In the genomic region with DNA sequence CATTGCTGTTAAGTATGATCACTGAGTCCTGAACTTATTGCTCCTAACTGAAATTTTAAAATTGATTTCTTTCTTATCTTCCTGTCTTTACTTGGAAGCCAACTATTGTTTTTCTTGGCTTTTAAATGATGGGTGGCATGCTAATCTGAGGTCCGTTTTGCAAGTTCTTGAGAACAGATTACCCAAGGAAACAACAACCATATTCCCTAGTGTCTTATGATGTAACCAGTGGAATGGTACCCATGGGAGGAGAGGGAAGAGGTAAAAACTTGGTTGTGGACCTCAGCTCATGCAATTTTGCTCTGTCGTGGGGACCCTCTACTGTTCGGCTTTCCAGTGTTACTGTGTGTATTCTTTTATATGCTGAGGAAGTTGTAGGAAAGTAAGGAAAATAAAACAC, we compare ENCODE assay signal across 30 cellular contexts.
DNase-seq lines count a peak whose midpoint lies in the region; ATAC-seq, FAIRE-seq and TF ChIP-seq lines count a peak whose summit lies in the region.
"Had no signal": no experiment of that assay in that cellular context is flagged by ENCODE, and none has a peak within 500 bp of the region (broad histone marks: within the 10 kb centered on the region; RNA-seq: fewer than 3 reads in every experiment).

No MANE protein-coding gene starts in this region.

- peak overlapping the region in 1 of 2 donors; percentile 24 for H3K27ac ChIP-seq in right atrium auricular region
- peak overlapping the region; percentile 21 to 83 for H3K27ac ChIP-seq in coronary artery
- peak overlapping the region in 3 of 4 donors; percentile 50 to 61 (median 59) for H3K27ac ChIP-seq in tibial nerve
- no peak overlapping the region for H3K27ac ChIP-seq in kidney (ENCODE audit: low read depth in 2 of 2, low read length in 2 of 2)
- H3K27ac ChIP-seq: parathyroid adenoma, VCaP had no signal

- peak in 1 of 2 donors; percentile 85 for TF ChIP-seq EP300 in tibial nerve (IDR thresholded peaks at IDR 0.05)

- no peaks in the 10 kb centered on the region for H3K27me3 Mint-ChIP-seq in osteocyte (ENCODE audit: unreplicated experiment)
- H3K27me3 Mint-ChIP-seq: activated naive CD4-positive, alpha-beta T cell treated with anti-CD3 and anti-CD28 coated beads, Interleukin-2, amount 50 U/mL, for 24 hours; activated T-helper 17 cell treated with anti-CD3 and anti-CD28 coated beads, Interleukin-2, amount 50 U/mL, for 72 hours; effector memory CD8-positive, alpha-beta T cell had no signal

- peaks cover 0 to 30% of the 10 kb centered on the region in 2 donors for H3K4me1 ChIP-seq in right atrium auricular region
- H3K4me1 ChIP-seq in tibial nerve, result peaks cover 0 to 26% (median 6%) of the 10 kb centered on the region in 4 donors
- peaks cover 0 to 2% of the 10 kb centered on the region in 2 donors for H3K4me1 ChIP-seq in kidney (ENCODE audit: control insufficient read depth in 1 of 2, insufficient read depth in 1 of 2, low read depth in 1 of 2, low read length in 2 of 2)
- H3K4me1 ChIP-seq: parathyroid adenoma had no signal

- peaks cover 62% of the 10 kb centered on the region for H3K4me1 Mint-ChIP-seq in osteocyte (ENCODE audit: unreplicated experiment)
- H3K4me1 Mint-ChIP-seq: activated naive CD4-positive, alpha-beta T cell treated with anti-CD3 and anti-CD28 coated beads, Interleukin-2, amount 50 U/mL, for 24 hours; activated T-helper 17 cell treated with anti-CD3 and anti-CD28 coated beads, Interleukin-2, amount 50 U/mL, for 72 hours; neural crest cell had no signal

- H3K4me3 Mint-ChIP-seq in osteocyte (ENCODE audit: unreplicated experiment), result no peak overlapping the region
- H3K4me3 Mint-ChIP-seq: activated naive CD4-positive, alpha-beta T cell treated with anti-CD3 and anti-CD28 coated beads, Interleukin-2, amount 50 U/mL, for 24 hours; activated T-helper 17 cell treated with anti-CD3 and anti-CD28 coated beads, Interleukin-2, amount 50 U/mL, for 72 hours; effector memory CD8-positive, alpha-beta T cell; neural crest cell had no signal

- peak; percentile 36 for ATAC-seq in Right ventricle myocardium inferior
- no peak for ATAC-seq in activated naive CD4-positive, alpha-beta T cell treated with anti-CD3 and anti-CD28 coated beads, Interleukin-2, amount 50 U/mL, for 72 hours
- ATAC-seq: activated T-helper 17 cell treated with anti-CD3 and anti-CD28 coated beads, Interleukin-2, amount 50 U/mL, for 72 hours; effector memory CD8-positive, alpha-beta T cell; Panc1 had no signal

- no peak for FAIRE-seq in kidney (lab: Jason Lieb, UNC)
- FAIRE-seq: bronchial epithelial cell had no signal

- 66 to 69% methylated on average over 3 of the region's 3 CpGs for WGBS in tibial nerve, 2 donors

- no peaks in the 10 kb centered on the region for H3K9me3 Mint-ChIP-seq in osteocyte (ENCODE audit: unreplicated experiment)
- H3K9me3 Mint-ChIP-seq in activated naive CD4-positive, alpha-beta T cell treated with anti-CD3 and anti-CD28 coated beads, Interleukin-2, amount 50 U/mL, for 72 hours, result peaks cover 4 to 7% of the 10 kb centered on the region in 2 donors
- H3K9me3 Mint-ChIP-seq: neural crest cell had no signal

- H3K4me3 ChIP-seq in right atrium auricular region, result no peak overlapping the region
- H3K4me3 ChIP-seq in coronary artery, result no peak overlapping the region
- no peak overlapping the region for H3K4me3 ChIP-seq in tibial nerve
- no peak overlapping the region for H3K4me3 ChIP-seq in kidney (ENCODE audit: low read length in 2 of 2)
- H3K4me3 ChIP-seq: stomach, upper lobe of left lung had no signal

- H3K9me3 ChIP-seq in right atrium auricular region (no peaks in the 10 kb centered on the region), tibial nerve (no peaks in the 10 kb centered on the region), kidney (ENCODE audit: control insufficient read depth in 1 of 2, low read length in 2 of 2) (no peaks in the 10 kb centered on the region)
- H3K9me3 ChIP-seq: stomach, upper lobe of left lung had no signal

- H3K36me3 ChIP-seq in right atrium auricular region, result no peaks in the 10 kb centered on the region
- no peaks in the 10 kb centered on the region for H3K36me3 ChIP-seq in tibial nerve
- no peaks in the 10 kb centered on the region for H3K36me3 ChIP-seq in kidney (ENCODE audit: control insufficient read depth in 1 of 2, insufficient read depth in 2 of 2, low read length in 2 of 2)
- H3K36me3 ChIP-seq: stomach, upper lobe of left lung had no signal

- TF ChIP-seq POLR2A in tibial nerve (IDR thresholded peaks at IDR 0.05), result no peak
- no peak for TF ChIP-seq POLR2A in erythroblast (IDR thresholded peaks at IDR 0.05; ENCODE audit: low read length)

- no peaks in the 10 kb centered on the region for H3K27me3 ChIP-seq in right atrium auricular region
- no peaks in the 10 kb centered on the region for H3K27me3 ChIP-seq in tibial nerve
- H3K27me3 ChIP-seq: stomach, upper lobe of left lung had no signal

- intact Hi-C loops in Right ventricle myocardium inferior (cut with DNase I), result no loop called here
- intact Hi-C loops in kidney (cut with DNase I), result no loop called here

- TF ChIP-seq CTCF in right atrium auricular region (IDR thresholded peaks at IDR 0.05), result no peak
- no peak for TF ChIP-seq CTCF in coronary artery (IDR thresholded peaks at IDR 0.05)
- TF ChIP-seq CTCF in osteocyte (IDR thresholded peaks at IDR 0.05), result no peak
- no peak for TF ChIP-seq CTCF in tibial nerve (IDR thresholded peaks at IDR 0.05)
- no peak for TF ChIP-seq CTCF in kidney (IDR thresholded peaks at IDR 0.05; ENCODE audit: borderline replicate concordance, extremely low read depth, insufficient read depth)

- no peaks in the 10 kb centered on the region for H3K36me3 Mint-ChIP-seq in osteocyte (ENCODE audit: unreplicated experiment)
- no peaks in the 10 kb centered on the region for H3K36me3 Mint-ChIP-seq in activated naive CD4-positive, alpha-beta T cell treated with anti-CD3 and anti-CD28 coated beads, Interleukin-2, amount 50 U/mL, for 72 hours
- H3K36me3 Mint-ChIP-seq: activated naive CD4-positive, alpha-beta T cell treated with anti-CD3 and anti-CD28 coated beads, Interleukin-2, amount 50 U/mL, for 24 hours had no signal

- peak overlapping the region; percentile 93 for H3K27ac Mint-ChIP-seq in osteocyte (ENCODE audit: unreplicated experiment)
- no peak overlapping the region for H3K27ac Mint-ChIP-seq in activated naive CD4-positive, alpha-beta T cell treated with anti-CD3 and anti-CD28 coated beads, Interleukin-2, amount 50 U/mL, for 72 hours
- H3K27ac Mint-ChIP-seq: activated naive CD4-positive, alpha-beta T cell treated with anti-CD3 and anti-CD28 coated beads, Interleukin-2, amount 50 U/mL, for 24 hours; activated T-helper 17 cell treated with anti-CD3 and anti-CD28 coated beads, Interleukin-2, amount 50 U/mL, for 72 hours; effector memory CD8-positive, alpha-beta T cell had no signal

- no peak overlapping the region for H3K9ac ChIP-seq in kidney (ENCODE audit: low read length in 2 of 2)
- H3K9ac ChIP-seq: parathyroid adenoma had no signal

- DNase-seq in Right ventricle myocardium inferior (ENCODE audit: missing footprints) (no peak), right atrium auricular region (ENCODE audit: low spot score) (no peak), coronary artery (ENCODE audit: low spot score) (no peak), osteocyte (ENCODE audit: extremely low spot score, unreplicated experiment) (no peak), tibial nerve (ENCODE audit: low spot score in 2 of 2) (peak in 1 of 2 donors; percentile 31), erythroblast (lab: John Stamatoyannopoulos, UW) (no peak), kidney (no peak)
- no peak for DNase-seq in activated naive CD4-positive, alpha-beta T cell treated with anti-CD3 and anti-CD28 coated beads, Interleukin-2, amount 50 U/mL, for 72 hours (ENCODE audit: low spot score in 2 of 2)
- DNase-seq: 8988T; activated CD4-positive, alpha-beta T cell treated with anti-CD3 and anti-CD28 coated beads for 48 hours; cortex of kidney; effector memory CD8-positive, alpha-beta T cell; hippocampal formation; NCI-H1092; NCI-H1694 treated with DMSO at 0.1 percent for 48 hours; NCI-H446; NCI-H748 treated with DMSO at 0.1 percent for 48 hours; retina; stimulated activated CD4-positive, alpha-beta T cell treated with anti-CD3 and anti-CD28 coated beads, Interleukin-12 subunit alpha, Interleukin-12 subunit beta, amount 100 ng/mL, for 4 hours; stimulated activated CD4-positive, alpha-beta T cell treated with anti-CD3 and anti-CD28 coated beads, Interleukin-4, amount 100 ng/mL, for 1 hour; stomach; T-helper 9 cell; upper lobe of left lung had no signal

Comparison
In these comparisons a context has a peak if more than half of its experiments do, and no peak if none do; other contexts are left out.
1. H3K27ac ChIP-seq: peak in coronary artery (2 of 2) and tibial nerve (3 of 4); none in kidney (0 of 2).